Comparison of ENCODE assay signal across 32 cellular contexts in the genomic region with DNA sequence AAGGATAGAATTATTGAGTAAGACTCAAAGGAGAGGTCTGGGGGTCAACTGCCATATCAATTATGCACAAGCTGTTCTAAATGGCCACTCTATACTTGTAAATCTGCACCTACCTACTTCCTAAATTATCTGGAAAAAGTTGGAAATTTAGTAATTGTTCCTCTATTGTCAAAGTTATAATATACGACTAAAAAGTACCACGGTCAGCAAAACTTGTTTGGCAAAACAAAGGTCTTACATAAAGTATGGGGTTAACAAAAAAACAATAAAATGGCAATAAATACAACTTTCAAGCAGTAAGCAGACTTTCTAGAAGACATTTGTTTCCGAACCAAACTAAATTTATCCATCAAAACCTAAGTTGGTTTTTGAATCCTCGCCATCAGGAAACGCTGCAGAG.
"Had no signal": no experiment of that assay in that cellular context is flagged by ENCODE, and none has a peak within 500 bp of the region (broad histone marks: within the 10 kb centered on the region; RNA-seq: fewer than 3 reads in every experiment).

No MANE protein-coding gene starts in this region.

- DNase-seq: activated B cell treated with CpG ODN at 0.5 μM for 24 hours; activated CD4-positive, alpha-beta memory T cell treated with anti-CD3 and anti-CD28 coated beads for 36 hours; activated CD4-positive, alpha-beta T cell treated with anti-CD3 and anti-CD28 coated beads for 4 hours; activated CD4-positive, alpha-beta T cell treated with anti-CD3 and anti-CD28 coated beads, Interleukin-2, amount 10 ng/mL, durations not matched to agents 24 days and 14 days; activated CD4-positive, alpha-beta T cell treated with anti-CD3 and anti-CD28 coated beads, Interleukin-2, amount 50 U/mL, for 1 hour; activated CD4-positive, alpha-beta T cell treated with anti-CD3 and anti-CD28 coated beads, Interleukin-2, amount 50 U/mL, for 4 hours; activated CD4-positive, CD25-positive, alpha-beta regulatory T cell treated with anti-CD3 and anti-CD28 coated beads, Interleukin-2, amount 50 U/mL, for 72 hours; activated CD8-positive, alpha-beta memory T cell treated with anti-CD3 and anti-CD28 coated beads, Interleukin-2, amount 50 U/mL, for 4 hours; activated CD8-positive, alpha-beta T cell treated with anti-CD3 and anti-CD28 coated beads for 36 hours; activated effector memory CD4-positive, alpha-beta T cell treated with anti-CD3 and anti-CD28 coated beads, Interleukin-2, amount 50 U/mL, for 16 hours; activated gamma-delta T cell treated with Interleukin-2 at 50 U/mL for 16 hours; activated naive CD4-positive, alpha-beta T cell; activated naive CD4-positive, alpha-beta T cell treated with anti-CD3 and anti-CD28 coated beads for 36 hours; activated naive CD4-positive, alpha-beta T cell treated with anti-CD3 and anti-CD28 coated beads, Interleukin-2, amount 50 U/mL, for 16 hours; activated naive CD8-positive, alpha-beta T cell treated with anti-CD3 and anti-CD28 coated beads for 36 hours; activated T-cell treated with anti-CD3 and anti-CD28 coated beads for 4 hours; activated T-cell treated with anti-CD3 and anti-CD28 coated beads, Interleukin-2, amount 50 U/mL, for 1 hour; activated T-cell treated with anti-CD3 and anti-CD28 coated beads, Interleukin-2, amount 50 U/mL, for 4 hours; activated T-cell treated with anti-CD3 and anti-CD28 coated beads, Interleukin-2, amount 50 U/mL, for 72 hours; adrenal gland; amniotic stem cell; aorta; body of pancreas; brain microvascular endothelial cell; central memory CD4-positive, alpha-beta T cell; T-helper 1 cell; T-helper 2 cell; T-helper 9 cell had no signal

- H3K9me3 ChIP-seq: adrenal gland, body of pancreas, breast epithelium had no signal

- H3K27me3 ChIP-seq: adrenal gland, body of pancreas, brain microvascular endothelial cell, breast epithelium had no signal

- ATAC-seq: activated CD8-positive, alpha-beta T cell treated with anti-CD3 and anti-CD28 coated beads for 36 hours; activated naive CD4-positive, alpha-beta T cell treated with anti-CD3 and anti-CD28 coated beads, Interleukin-2, amount 50 U/mL, for 72 hours; activated T-cell treated with anti-CD3 and anti-CD28 coated beads, Interleukin-2, amount 50 U/mL, for 4 hours; activated T-cell treated with anti-CD3 and anti-CD28 coated beads, Interleukin-2, amount 50 U/mL, for 72 hours; activated T-helper 17 cell treated with anti-CD3 and anti-CD28 coated beads, Interleukin-2, amount 50 U/mL, for 72 hours; body of pancreas had no signal

- H3K4me1 ChIP-seq: adrenal gland, body of pancreas, breast epithelium had no signal

- H3K36me3 ChIP-seq: adrenal gland, brain microvascular endothelial cell, breast epithelium had no signal

- H3K4me3 ChIP-seq: adrenal gland, body of pancreas, breast epithelium had no signal

- H3K27ac ChIP-seq: adrenal gland, body of pancreas, brain microvascular endothelial cell, breast epithelium, VCaP had no signal
